In genomic region chr2:1527153-1527992, GRCh38 we compare ENCODE assay signal across 2 cellular contexts.
TF ChIP-seq lines count a peak whose summit lies in the region.

No MANE protein-coding gene starts in this region.

TF ChIP-seq in SK-N-SH treated with all-trans-retinoic acid at 6 μM for 48 hours, 23 proteins besides CTCF, POLR2A, EP300 and RAD21 (continued from another document):
- TF ChIP-seq, protein P1, sequence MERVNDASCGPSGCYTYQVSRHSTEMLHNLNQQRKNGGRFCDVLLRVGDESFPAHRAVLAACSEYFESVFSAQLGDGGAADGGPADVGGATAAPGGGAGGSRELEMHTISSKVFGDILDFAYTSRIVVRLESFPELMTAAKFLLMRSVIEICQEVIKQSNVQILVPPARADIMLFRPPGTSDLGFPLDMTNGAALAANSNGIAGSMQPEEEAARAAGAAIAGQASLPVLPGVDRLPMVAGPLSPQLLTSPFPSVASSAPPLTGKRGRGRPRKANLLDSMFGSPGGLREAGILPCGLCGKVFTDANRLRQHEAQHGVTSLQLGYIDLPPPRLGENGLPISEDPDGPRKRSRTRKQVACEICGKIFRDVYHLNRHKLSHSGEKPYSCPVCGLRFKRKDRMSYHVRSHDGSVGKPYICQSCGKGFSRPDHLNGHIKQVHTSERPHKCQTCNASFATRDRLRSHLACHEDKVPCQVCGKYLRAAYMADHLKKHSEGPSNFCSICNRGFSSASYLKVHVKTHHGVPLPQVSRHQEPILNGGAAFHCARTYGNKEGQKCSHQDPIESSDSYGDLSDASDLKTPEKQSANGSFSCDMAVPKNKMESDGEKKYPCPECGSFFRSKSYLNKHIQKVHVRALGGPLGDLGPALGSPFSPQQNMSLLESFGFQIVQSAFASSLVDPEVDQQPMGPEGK (CRISPR knock-in tag; IDR thresholded peaks at IDR 0.05; ENCODE audit: borderline replicate concordance) = no peak
TF ChIP-seq in SK-N-SH treated with all-trans-retinoic acid at 6 μM for 48 hours: peak in this region for 0.

TF ChIP-seq in SK-N-SH, 30 proteins besides CTCF, POLR2A, EP300 and RAD21 (continued from another document):
- TF ChIP-seq, protein P2, sequence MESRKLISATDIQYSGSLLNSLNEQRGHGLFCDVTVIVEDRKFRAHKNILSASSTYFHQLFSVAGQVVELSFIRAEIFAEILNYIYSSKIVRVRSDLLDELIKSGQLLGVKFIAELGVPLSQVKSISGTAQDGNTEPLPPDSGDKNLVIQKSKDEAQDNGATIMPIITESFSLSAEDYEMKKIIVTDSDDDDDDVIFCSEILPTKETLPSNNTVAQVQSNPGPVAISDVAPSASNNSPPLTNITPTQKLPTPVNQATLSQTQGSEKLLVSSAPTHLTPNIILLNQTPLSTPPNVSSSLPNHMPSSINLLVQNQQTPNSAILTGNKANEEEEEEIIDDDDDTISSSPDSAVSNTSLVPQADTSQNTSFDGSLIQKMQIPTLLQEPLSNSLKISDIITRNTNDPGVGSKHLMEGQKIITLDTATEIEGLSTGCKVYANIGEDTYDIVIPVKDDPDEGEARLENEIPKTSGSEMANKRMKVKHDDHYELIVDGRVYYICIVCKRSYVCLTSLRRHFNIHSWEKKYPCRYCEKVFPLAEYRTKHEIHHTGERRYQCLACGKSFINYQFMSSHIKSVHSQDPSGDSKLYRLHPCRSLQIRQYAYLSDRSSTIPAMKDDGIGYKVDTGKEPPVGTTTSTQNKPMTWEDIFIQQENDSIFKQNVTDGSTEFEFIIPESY (IDR thresholded peaks at IDR 0.05; ENCODE audit: borderline replicate concordance, low read depth) = no peak
- no peak for TF ChIP-seq TAF1 (IDR thresholded peaks at IDR 0.05; ENCODE audit: borderline replicate concordance, low read depth, low read length)
- TF ChIP-seq NFIC (IDR thresholded peaks at IDR 0.05; ENCODE audit: borderline replicate concordance) = no peak
